Comparison of ENCODE assay signal across 1 cellular context in the genomic region with DNA sequence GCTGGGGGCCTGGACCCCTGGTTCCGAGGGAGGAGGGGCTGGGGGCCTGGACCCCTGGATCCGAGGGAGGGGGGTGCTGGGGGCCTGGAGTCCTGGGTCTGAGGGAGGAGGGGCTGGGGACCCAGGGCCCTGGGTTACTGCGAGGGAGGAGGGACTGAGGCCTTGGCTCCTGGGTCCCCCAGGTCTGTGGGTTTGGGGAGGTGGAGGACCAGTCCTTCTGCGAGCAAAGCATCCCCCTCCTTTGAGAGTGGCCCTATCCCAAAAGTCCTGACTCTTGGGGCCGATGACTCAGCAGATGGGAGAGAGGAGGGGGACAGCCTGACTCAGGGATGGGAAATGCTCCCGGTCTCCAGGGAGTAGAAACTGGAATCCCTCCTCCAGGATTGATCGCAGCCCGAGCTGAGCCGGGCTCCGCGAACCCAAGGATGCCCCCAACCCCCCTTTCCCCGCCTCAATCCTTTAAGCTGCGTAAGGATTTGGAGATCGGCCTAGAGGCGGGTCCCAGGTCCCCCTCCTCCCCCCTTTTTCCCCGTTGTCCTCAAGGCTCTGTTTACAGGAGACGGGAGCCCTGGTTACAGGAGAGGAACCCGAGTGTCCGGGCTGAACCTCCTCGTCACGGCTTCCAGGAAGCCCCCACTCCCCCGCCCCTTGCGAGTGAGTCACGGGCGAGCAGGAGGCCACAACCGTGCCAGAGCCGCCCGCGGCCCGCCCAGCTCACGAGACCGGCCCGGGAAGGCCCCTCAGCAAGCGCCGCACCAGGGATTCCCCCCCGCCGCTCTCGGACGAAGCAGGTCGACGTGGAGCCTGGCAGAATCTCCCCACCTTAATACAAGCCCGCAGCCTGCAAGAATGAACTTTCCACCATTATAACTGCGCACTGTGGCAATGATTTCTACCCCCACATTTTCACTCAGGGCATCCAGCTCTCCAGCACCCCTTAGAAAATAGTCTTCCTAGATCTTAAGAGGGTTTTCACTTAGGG.
TF ChIP-seq lines count a peak whose summit lies in the region.

No MANE protein-coding gene starts in this region.

TF ChIP-seq in HEK293, 187 proteins besides CTCF, POLR2A, EP300 and RAD21 (continued from another document and continues in another):
- TF ChIP-seq, protein P1, sequence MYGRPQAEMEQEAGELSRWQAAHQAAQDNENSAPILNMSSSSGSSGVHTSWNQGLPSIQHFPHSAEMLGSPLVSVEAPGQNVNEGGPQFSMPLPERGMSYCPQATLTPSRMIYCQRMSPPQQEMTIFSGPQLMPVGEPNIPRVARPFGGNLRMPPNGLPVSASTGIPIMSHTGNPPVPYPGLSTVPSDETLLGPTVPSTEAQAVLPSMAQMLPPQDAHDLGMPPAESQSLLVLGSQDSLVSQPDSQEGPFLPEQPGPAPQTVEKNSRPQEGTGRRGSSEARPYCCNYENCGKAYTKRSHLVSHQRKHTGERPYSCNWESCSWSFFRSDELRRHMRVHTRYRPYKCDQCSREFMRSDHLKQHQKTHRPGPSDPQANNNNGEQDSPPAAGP (tag by site-specific recombination; IDR thresholded peaks at IDR 0.05): peak; percentile 97
- TF ChIP-seq ZNF404 (tag by site-specific recombination; IDR thresholded peaks at IDR 0.05): no peak
- no peak for TF ChIP-seq ZNF214 (tag by site-specific recombination; IDR thresholded peaks at IDR 0.05; ENCODE audit: borderline replicate concordance)
- no peak for TF ChIP-seq ZNF624 (tag by site-specific recombination; IDR thresholded peaks at IDR 0.05)
- peak; percentile 100 for TF ChIP-seq PRDM10 (tag by site-specific recombination; IDR thresholded peaks at IDR 0.05)
- TF ChIP-seq HOXD13 (CRISPR knock-in tag; IDR thresholded peaks at IDR 0.05; ENCODE audit: borderline replicate concordance): no peak
- peak; percentile 83; the same call in 1 of the 2 replicates for TF ChIP-seq ZNF324 (tag by site-specific recombination; IDR thresholded peaks at IDR 0.05)
- no peak for TF ChIP-seq ZNF433 (tag by site-specific recombination; IDR thresholded peaks at IDR 0.05; ENCODE audit: low read depth)
- TF ChIP-seq ZNF768 (tag by site-specific recombination; IDR thresholded peaks at IDR 0.05): no peak
- no peak for TF ChIP-seq ZNF664 (tag by site-specific recombination; IDR thresholded peaks at IDR 0.05)
- peak; percentile 46 for TF ChIP-seq ZSCAN30 (tag by site-specific recombination; IDR thresholded peaks at IDR 0.05)
- TF ChIP-seq ZNF596 (tag by site-specific recombination; IDR thresholded peaks at IDR 0.05): peak; percentile 30; the same call in 1 of the 2 replicates
- TF ChIP-seq REPIN1 (tag by site-specific recombination; IDR thresholded peaks at IDR 0.05; ENCODE audit: low read depth): no peak; the same call in 1 of the 2 replicates
- TF ChIP-seq ZNF146 (tag by site-specific recombination; IDR thresholded peaks at IDR 0.05): no peak
- TF ChIP-seq, protein P2, sequence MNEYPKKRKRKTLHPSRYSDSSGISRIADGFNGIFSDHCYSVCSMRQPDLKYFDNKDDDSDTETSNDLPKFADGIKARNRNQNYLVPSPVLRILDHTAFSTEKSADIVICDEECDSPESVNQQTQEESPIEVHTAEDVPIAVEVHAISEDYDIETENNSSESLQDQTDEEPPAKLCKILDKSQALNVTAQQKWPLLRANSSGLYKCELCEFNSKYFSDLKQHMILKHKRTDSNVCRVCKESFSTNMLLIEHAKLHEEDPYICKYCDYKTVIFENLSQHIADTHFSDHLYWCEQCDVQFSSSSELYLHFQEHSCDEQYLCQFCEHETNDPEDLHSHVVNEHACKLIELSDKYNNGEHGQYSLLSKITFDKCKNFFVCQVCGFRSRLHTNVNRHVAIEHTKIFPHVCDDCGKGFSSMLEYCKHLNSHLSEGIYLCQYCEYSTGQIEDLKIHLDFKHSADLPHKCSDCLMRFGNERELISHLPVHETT (tag by site-specific recombination; IDR thresholded peaks at IDR 0.05): peak; percentile 76
- TF ChIP-seq TRIM28 (IDR thresholded peaks at IDR 0.05; ENCODE audit: borderline replicate concordance, low read length): no peak
- no peak for TF ChIP-seq ZNF121 (tag by site-specific recombination; IDR thresholded peaks at IDR 0.05)
- peak; percentile 36; the same call in 1 of the 2 replicates for TF ChIP-seq ZNF623 (tag by site-specific recombination; IDR thresholded peaks at IDR 0.05)
- peak; percentile 96 for TF ChIP-seq SP7 (tag by site-specific recombination; IDR thresholded peaks at IDR 0.05)
- TF ChIP-seq ZNF132 (tag by site-specific recombination; IDR thresholded peaks at IDR 0.05; ENCODE audit: borderline replicate concordance): no peak
- no peak; the same call in 1 of the 2 replicates for TF ChIP-seq ZNF37A (tag by site-specific recombination; IDR thresholded peaks at IDR 0.05)
- TF ChIP-seq ZNF10 (tag by site-specific recombination; IDR thresholded peaks at IDR 0.05): 0 out of 2 replicates have a peak, but pooled peaks have one; percentile 18
- TF ChIP-seq ZNF830 (tag by site-specific recombination; IDR thresholded peaks at IDR 0.05; ENCODE audit: low read depth): no peak
- TF ChIP-seq ZNF76 (tag by site-specific recombination; IDR thresholded peaks at IDR 0.05; ENCODE audit: borderline replicate concordance, low read depth): peak; percentile 84
- TF ChIP-seq ZNF785 (tag by site-specific recombination; IDR thresholded peaks at IDR 0.05): no peak
- no peak for TF ChIP-seq ZNF701 (tag by site-specific recombination; IDR thresholded peaks at IDR 0.05)
- TF ChIP-seq ZNF354C (tag by site-specific recombination; IDR thresholded peaks at IDR 0.05; ENCODE audit: borderline replicate concordance, low read depth): no peak
- TF ChIP-seq GLIS2 (tag by site-specific recombination; IDR thresholded peaks at IDR 0.05): peak; percentile 98
- no peak for TF ChIP-seq ZNF292 (tag by site-specific recombination; IDR thresholded peaks at IDR 0.05; ENCODE audit: borderline replicate concordance, low read depth)
- TF ChIP-seq OSR2 (tag by site-specific recombination; IDR thresholded peaks at IDR 0.05): peak; percentile 45
- TF ChIP-seq ZNF302 (tag by site-specific recombination; IDR thresholded peaks at IDR 0.05; ENCODE audit: low read depth): no peak
- TF ChIP-seq, protein P3, sequence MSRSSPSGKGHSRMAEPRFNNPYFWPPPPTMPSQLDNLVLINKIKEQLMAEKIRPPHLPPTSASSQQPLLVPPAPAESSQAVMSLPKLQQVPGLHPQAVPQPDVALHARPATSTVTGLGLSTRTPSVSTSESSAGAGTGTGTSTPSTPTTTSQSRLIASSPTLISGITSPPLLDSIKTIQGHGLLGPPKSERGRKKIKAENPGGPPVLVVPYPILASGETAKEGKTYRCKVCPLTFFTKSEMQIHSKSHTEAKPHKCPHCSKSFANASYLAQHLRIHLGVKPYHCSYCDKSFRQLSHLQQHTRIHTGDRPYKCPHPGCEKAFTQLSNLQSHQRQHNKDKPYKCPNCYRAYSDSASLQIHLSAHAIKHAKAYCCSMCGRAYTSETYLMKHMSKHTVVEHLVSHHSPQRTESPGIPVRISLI (tag by site-specific recombination; IDR thresholded peaks at IDR 0.05): no peak
- TF ChIP-seq, protein P4, sequence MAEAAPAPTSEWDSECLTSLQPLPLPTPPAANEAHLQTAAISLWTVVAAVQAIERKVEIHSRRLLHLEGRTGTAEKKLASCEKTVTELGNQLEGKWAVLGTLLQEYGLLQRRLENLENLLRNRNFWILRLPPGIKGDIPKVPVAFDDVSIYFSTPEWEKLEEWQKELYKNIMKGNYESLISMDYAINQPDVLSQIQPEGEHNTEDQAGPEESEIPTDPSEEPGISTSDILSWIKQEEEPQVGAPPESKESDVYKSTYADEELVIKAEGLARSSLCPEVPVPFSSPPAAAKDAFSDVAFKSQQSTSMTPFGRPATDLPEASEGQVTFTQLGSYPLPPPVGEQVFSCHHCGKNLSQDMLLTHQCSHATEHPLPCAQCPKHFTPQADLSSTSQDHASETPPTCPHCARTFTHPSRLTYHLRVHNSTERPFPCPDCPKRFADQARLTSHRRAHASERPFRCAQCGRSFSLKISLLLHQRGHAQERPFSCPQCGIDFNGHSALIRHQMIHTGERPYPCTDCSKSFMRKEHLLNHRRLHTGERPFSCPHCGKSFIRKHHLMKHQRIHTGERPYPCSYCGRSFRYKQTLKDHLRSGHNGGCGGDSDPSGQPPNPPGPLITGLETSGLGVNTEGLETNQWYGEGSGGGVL (tag by site-specific recombination; IDR thresholded peaks at IDR 0.05): peak; percentile 98
- peak; percentile 65 for TF ChIP-seq ZBTB48 (tag by site-specific recombination; IDR thresholded peaks at IDR 0.05)
- TF ChIP-seq ZNF350 (tag by site-specific recombination; IDR thresholded peaks at IDR 0.05): no peak
- no peak for TF ChIP-seq ZNF223 (tag by site-specific recombination; IDR thresholded peaks at IDR 0.05)
- TF ChIP-seq ZNF561 (tag by site-specific recombination; IDR thresholded peaks at IDR 0.05; ENCODE audit: borderline replicate concordance): peak; percentile 77; the same call in 1 of the 2 replicates
- peak; percentile 85 for TF ChIP-seq ZNF629 (tag by site-specific recombination; IDR thresholded peaks at IDR 0.05)
- peak; percentile 97 for TF ChIP-seq ZEB2 (tag by site-specific recombination; IDR thresholded peaks at IDR 0.05)
- TF ChIP-seq ZNF704 (tag by site-specific recombination; IDR thresholded peaks at IDR 0.05): no peak
- TF ChIP-seq, protein P5, sequence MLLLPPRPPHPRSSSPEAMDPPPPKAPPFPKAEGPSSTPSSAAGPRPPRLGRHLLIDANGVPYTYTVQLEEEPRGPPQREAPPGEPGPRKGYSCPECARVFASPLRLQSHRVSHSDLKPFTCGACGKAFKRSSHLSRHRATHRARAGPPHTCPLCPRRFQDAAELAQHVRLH (tag by site-specific recombination; IDR thresholded peaks at IDR 0.05): no peak
- TF ChIP-seq PBX3 (CRISPR knock-in tag; IDR thresholded peaks at IDR 0.05): peak; percentile 73; the same call in 1 of the 2 replicates
- no peak for TF ChIP-seq ZNF514 (tag by site-specific recombination; IDR thresholded peaks at IDR 0.05)
- peak; percentile 63; the same call in 1 of the 2 replicates for TF ChIP-seq ZBTB21 (tag by site-specific recombination; IDR thresholded peaks at IDR 0.05)
- TF ChIP-seq GLI4 (tag by site-specific recombination; IDR thresholded peaks at IDR 0.05): no peak
- TF ChIP-seq ZNF202 (tag by site-specific recombination; IDR thresholded peaks at IDR 0.05; ENCODE audit: borderline replicate concordance): no peak
- no peak for TF ChIP-seq ZNF571 (tag by site-specific recombination; IDR thresholded peaks at IDR 0.05)
- peak; percentile 64; the same call in 1 of the 2 replicates for TF ChIP-seq OVOL3 (tag by site-specific recombination; IDR thresholded peaks at IDR 0.05)
- no peak for TF ChIP-seq HOXA7 (CRISPR knock-in tag; IDR thresholded peaks at IDR 0.05; ENCODE audit: borderline replicate concordance)
